In the genomic region with DNA sequence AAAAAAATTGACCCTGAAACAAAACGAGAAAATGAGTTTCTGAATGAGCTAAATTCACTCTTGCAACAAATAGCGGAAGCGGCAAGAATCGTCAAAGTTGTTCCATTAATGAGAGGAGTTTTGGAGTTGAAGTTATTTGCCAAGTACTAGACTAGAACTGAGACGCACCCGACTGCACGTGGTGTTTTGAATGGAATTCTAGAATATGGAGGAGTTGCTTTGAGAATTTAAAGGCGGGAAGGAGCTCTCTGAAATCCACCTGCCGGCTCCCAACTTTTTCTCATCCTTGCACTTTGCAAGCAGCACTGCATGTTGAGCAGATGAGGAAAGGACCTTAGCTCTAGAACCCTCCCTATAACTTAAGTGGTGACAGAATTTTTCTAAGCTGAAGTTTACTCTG, we compare ENCODE assay signal across 1 cellular context.
TF ChIP-seq lines count a peak whose summit lies in the region.

No MANE protein-coding gene starts in this region.

TF ChIP-seq in H1, 55 proteins besides CTCF, POLR2A, EP300 and RAD21:
- TF ChIP-seq, protein P1, sequence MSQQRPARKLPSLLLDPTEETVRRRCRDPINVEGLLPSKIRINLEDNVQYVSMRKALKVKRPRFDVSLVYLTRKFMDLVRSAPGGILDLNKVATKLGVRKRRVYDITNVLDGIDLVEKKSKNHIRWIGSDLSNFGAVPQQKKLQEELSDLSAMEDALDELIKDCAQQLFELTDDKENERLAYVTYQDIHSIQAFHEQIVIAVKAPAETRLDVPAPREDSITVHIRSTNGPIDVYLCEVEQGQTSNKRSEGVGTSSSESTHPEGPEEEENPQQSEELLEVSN (IDR thresholded peaks at IDR 0.05) = peak; percentile 54; the same call in 1 of the 2 replicates
- TF ChIP-seq BRCA1 (IDR thresholded peaks at IDR 0.05; ENCODE audit: low read depth, low read length) (no peak), RNF2 (IDR thresholded peaks at IDR 0.05; ENCODE audit: borderline replicate concordance, low read depth, low read length, missing control alignments, poor library complexity, severe bottlenecking) (no peak), NRF1 (IDR thresholded peaks at IDR 0.05; ENCODE audit: low read depth, low read length) (no peak), SAP30 (IDR thresholded peaks at IDR 0.05; ENCODE audit: insufficient read depth, insufficient replicate concordance, low read length) (no peak), SP2 (IDR thresholded peaks at IDR 0.05; ENCODE audit: low read length) (no peak), SIX5 (IDR thresholded peaks at IDR 0.05; ENCODE audit: low read depth, low read length) (no peak), POU5F1 (IDR thresholded peaks at IDR 0.05; ENCODE audit: low read depth, low read length) (no peak)
